In genomic region chr1:225747566-225747965, GRCh38 we compare ENCODE assay signal across 12 cellular contexts. TPM values are rescaled to one million over a fixed set of nuclear protein-coding genes. Genes with fewer than 3 reads are reported as not detected.
DNase-seq lines count a peak whose midpoint lies in the region; ATAC-seq and TF ChIP-seq lines count a peak whose summit lies in the region.
"Had no signal": no experiment of that assay in that cellular context is flagged by ENCODE, and none has a peak within 500 bp of the region (broad histone marks: within the 10 kb centered on the region; RNA-seq: fewer than 3 reads in every experiment).

No MANE protein-coding gene starts in this region.

- no peak overlapping the region for H3K4me3 Mint-ChIP-seq in activated naive CD4-positive, alpha-beta T cell treated with anti-CD3 and anti-CD28 coated beads for 36 hours
- H3K4me3 Mint-ChIP-seq in nephron progenitor cell: no peak overlapping the region
- H3K4me3 Mint-ChIP-seq in effector memory CD8-positive, alpha-beta T cell: no peak overlapping the region
- H3K4me3 Mint-ChIP-seq: activated T-helper 1 cell treated with anti-CD3 and anti-CD28 coated beads, Interleukin-12 subunit alpha, Interleukin-12 subunit beta, Interleukin-2, Interleukin-4 antibody, amounts not matched to agents 30 ng/mL and 10 ng/mL and 1 ng/mL, durations not matched to agents 14 hours and 24 hours and 36 hours had no signal

- H3K36me3 ChIP-seq in urinary bladder (ENCODE audit: insufficient read depth): no peaks in the 10 kb centered on the region
- H3K36me3 ChIP-seq: HAP-1 had no signal

- H3K4me3 ChIP-seq in epithelial cell of esophagus (ENCODE audit: low read length): no peak overlapping the region
- no peak overlapping the region for H3K4me3 ChIP-seq in urinary bladder (ENCODE audit: low read depth, low read length)
- H3K4me3 ChIP-seq: GM12878, HAP-1 had no signal

- no peak for DNase-seq in activated naive CD4-positive, alpha-beta T cell treated with anti-CD3 and anti-CD28 coated beads for 36 hours
- no peak for DNase-seq in activated naive CD4-positive, alpha-beta T cell treated with anti-CD3 and anti-CD28 coated beads, Interleukin-2, amount 50 U/mL, for 72 hours (ENCODE audit: low spot score in 2 of 2)
- DNase-seq in epithelial cell of esophagus (ENCODE audit: low read depth) (peak; percentile 82), nephron progenitor cell (no peak), iPS-NIHi11 (ENCODE audit: low spot score) (no peak)
- DNase-seq in effector memory CD8-positive, alpha-beta T cell: no peak
- DNase-seq: erythroblast had no signal

- H3K4me1 Mint-ChIP-seq in activated naive CD4-positive, alpha-beta T cell treated with anti-CD3 and anti-CD28 coated beads for 36 hours (ENCODE audit: low read depth): no peaks in the 10 kb centered on the region
- peaks cover 63% of the 10 kb centered on the region for H3K4me1 Mint-ChIP-seq in nephron progenitor cell
- peaks cover 0 to 2% of the 10 kb centered on the region in 2 donors for H3K4me1 Mint-ChIP-seq in effector memory CD8-positive, alpha-beta T cell (ENCODE audit: low read depth in 2 of 2)

- intact Hi-C loops in activated naive CD4-positive, alpha-beta T cell treated with anti-CD3 and anti-CD28 coated beads for 36 hours (cut with micrococcal nuclease): no loop called here

- peak overlapping the region; percentile 48 for H3K27ac Mint-ChIP-seq in activated naive CD4-positive, alpha-beta T cell treated with anti-CD3 and anti-CD28 coated beads for 36 hours
- no peak overlapping the region for H3K27ac Mint-ChIP-seq in activated naive CD4-positive, alpha-beta T cell treated with anti-CD3 and anti-CD28 coated beads, Interleukin-2, amount 50 U/mL, for 72 hours
- H3K27ac Mint-ChIP-seq in nephron progenitor cell: peak overlapping the region; percentile 64
- no peak overlapping the region for H3K27ac Mint-ChIP-seq in effector memory CD8-positive, alpha-beta T cell
- H3K27ac Mint-ChIP-seq: activated T-helper 1 cell treated with anti-CD3 and anti-CD28 coated beads, Interleukin-12 subunit alpha, Interleukin-12 subunit beta, Interleukin-2, Interleukin-4 antibody, amounts not matched to agents 30 ng/mL and 10 ng/mL and 1 ng/mL, durations not matched to agents 14 hours and 24 hours and 36 hours had no signal

- H3K4me1 ChIP-seq in urinary bladder (ENCODE audit: insufficient read depth): no peaks in the 10 kb centered on the region

- H3K36me3 Mint-ChIP-seq in activated naive CD4-positive, alpha-beta T cell treated with anti-CD3 and anti-CD28 coated beads for 36 hours (ENCODE audit: low read depth): no peaks in the 10 kb centered on the region
- no peaks in the 10 kb centered on the region for H3K36me3 Mint-ChIP-seq in activated naive CD4-positive, alpha-beta T cell treated with anti-CD3 and anti-CD28 coated beads, Interleukin-2, amount 50 U/mL, for 72 hours
- H3K36me3 Mint-ChIP-seq in nephron progenitor cell (ENCODE audit: low read depth): no peaks in the 10 kb centered on the region
- no peaks in the 10 kb centered on the region for H3K36me3 Mint-ChIP-seq in effector memory CD8-positive, alpha-beta T cell (ENCODE audit: insufficient read depth)

- peak overlapping the region; percentile 91 for H3K27ac ChIP-seq in urinary bladder (ENCODE audit: low read depth)

- ATAC-seq in activated naive CD4-positive, alpha-beta T cell treated with anti-CD3 and anti-CD28 coated beads, Interleukin-2, amount 50 U/mL, for 72 hours: no peak
- no peak for ATAC-seq in effector memory CD8-positive, alpha-beta T cell (replicated peaks)
- ATAC-seq in GM18520 (IDR thresholded peaks at IDR 0.05; ENCODE audit: unreplicated experiment): no peak

- 71% methylated on average over 7 of the region's 7 CpGs for WGBS in urinary bladder

- no peak for TF ChIP-seq CTCF in epithelial cell of esophagus (IDR thresholded peaks at IDR 0.05; ENCODE audit: insufficient read depth, low read depth, low read length, missing control alignments)
- no peak for TF ChIP-seq CTCF in nephron progenitor cell (IDR thresholded peaks at IDR 0.05)

- H3K27me3 Mint-ChIP-seq in activated naive CD4-positive, alpha-beta T cell treated with anti-CD3 and anti-CD28 coated beads for 36 hours (ENCODE audit: low read depth): no peaks in the 10 kb centered on the region
- H3K27me3 Mint-ChIP-seq in nephron progenitor cell (ENCODE audit: low read depth, poor library complexity): peaks cover 19% of the 10 kb centered on the region
- H3K27me3 Mint-ChIP-seq in effector memory CD8-positive, alpha-beta T cell: peaks cover 0 to 20% of the 10 kb centered on the region in 2 donors

- CTCF ChIA-PET in activated naive CD4-positive, alpha-beta T cell treated with anti-CD3 and anti-CD28 coated beads for 36 hours (lab: Charles Lee): no interaction called here

- no peaks in the 10 kb centered on the region for H3K9me3 Mint-ChIP-seq in activated naive CD4-positive, alpha-beta T cell treated with anti-CD3 and anti-CD28 coated beads for 36 hours
- no peaks in the 10 kb centered on the region for H3K9me3 Mint-ChIP-seq in activated naive CD4-positive, alpha-beta T cell treated with anti-CD3 and anti-CD28 coated beads, Interleukin-2, amount 50 U/mL, for 72 hours
- H3K9me3 Mint-ChIP-seq in nephron progenitor cell: no peaks in the 10 kb centered on the region
- no peaks in the 10 kb centered on the region for H3K9me3 Mint-ChIP-seq in effector memory CD8-positive, alpha-beta T cell
- H3K9me3 Mint-ChIP-seq: activated T-helper 1 cell treated with anti-CD3 and anti-CD28 coated beads, Interleukin-12 subunit alpha, Interleukin-12 subunit beta, Interleukin-2, Interleukin-4 antibody, amounts not matched to agents 30 ng/mL and 10 ng/mL and 1 ng/mL, durations not matched to agents 14 hours and 24 hours and 36 hours had no signal

RNA-seq across cellular contexts. Expression of gene SRP9, which starts 30.1 kb away (rescaled TPM):
- 100 to 1,000 TPM; 356 to 363 TPM for total RNA-seq in activated naive CD4-positive, alpha-beta T cell treated with anti-CD3 and anti-CD28 coated beads for 36 hours
- total RNA-seq in activated naive CD4-positive, alpha-beta T cell treated with anti-CD3 and anti-CD28 coated beads, Interleukin-2, amount 50 U/mL, for 72 hours: 100 to 1,000 TPM; 245 to 281 TPM
- 389 TPM for total RNA-seq in urinary bladder
- 236 TPM for polyA plus RNA-seq in urinary bladder

Comparison
In these comparisons a context has a peak if more than half of its experiments do, and no peak if none do; other contexts are left out.
1. H3K27ac Mint-ChIP-seq: peak in activated naive CD4-positive, alpha-beta T cell treated with anti-CD3 and anti-CD28 coated beads for 36 hours (single experiment) and nephron progenitor cell (single experiment); none in activated naive CD4-positive, alpha-beta T cell treated with anti-CD3 and anti-CD28 coated beads, Interleukin-2, amount 50 U/mL, for 72 hours (0 of 2) and effector memory CD8-positive, alpha-beta T cell (0 of 2).